Comparison of ENCODE assay signal across 2 cellular contexts in the genomic region with DNA sequence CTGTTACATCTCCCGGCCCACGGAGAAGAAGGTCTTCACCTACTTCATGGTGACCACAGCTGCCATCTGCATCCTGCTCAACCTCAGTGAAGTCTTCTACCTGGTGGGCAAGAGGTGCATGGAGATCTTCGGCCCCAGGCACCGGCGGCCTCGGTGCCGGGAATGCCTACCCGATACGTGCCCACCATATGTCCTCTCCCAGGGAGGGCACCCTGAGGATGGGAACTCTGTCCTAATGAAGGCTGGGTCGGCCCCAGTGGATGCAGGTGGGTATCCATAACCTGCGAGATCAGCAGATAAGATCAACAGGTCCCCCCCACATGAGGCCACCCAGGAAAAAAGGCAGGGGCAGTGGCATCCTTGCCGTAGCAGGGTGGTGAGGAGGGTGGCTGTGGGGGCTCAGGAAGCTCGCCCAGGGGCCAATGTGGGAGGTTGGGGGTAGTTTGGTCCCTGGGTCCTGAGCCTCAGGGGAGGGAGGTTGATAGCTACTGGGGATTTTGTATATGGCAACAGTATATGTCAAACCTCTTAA.
TF ChIP-seq lines count a peak whose summit lies in the region.

No MANE protein-coding gene starts in this region.

TF ChIP-seq in HCT116, 20 proteins besides CTCF, POLR2A, EP300 and RAD21:
- TF ChIP-seq FOSL1 (IDR thresholded peaks at IDR 0.05; ENCODE audit: low read depth) (no peak), SRF (IDR thresholded peaks at IDR 0.05; ENCODE audit: low read depth) (no peak), CBX3 (IDR thresholded peaks at IDR 0.05; ENCODE audit: low read depth) (no peak), SP1 (IDR thresholded peaks at IDR 0.05; ENCODE audit: low read depth) (no peak), ELF1 (IDR thresholded peaks at IDR 0.05; ENCODE audit: borderline replicate concordance, low read depth) (no peak), EZH2phosphoT487 (IDR thresholded peaks at IDR 0.05; ENCODE audit: borderline replicate concordance) (no peak)
- TF ChIP-seq, protein P1, sequence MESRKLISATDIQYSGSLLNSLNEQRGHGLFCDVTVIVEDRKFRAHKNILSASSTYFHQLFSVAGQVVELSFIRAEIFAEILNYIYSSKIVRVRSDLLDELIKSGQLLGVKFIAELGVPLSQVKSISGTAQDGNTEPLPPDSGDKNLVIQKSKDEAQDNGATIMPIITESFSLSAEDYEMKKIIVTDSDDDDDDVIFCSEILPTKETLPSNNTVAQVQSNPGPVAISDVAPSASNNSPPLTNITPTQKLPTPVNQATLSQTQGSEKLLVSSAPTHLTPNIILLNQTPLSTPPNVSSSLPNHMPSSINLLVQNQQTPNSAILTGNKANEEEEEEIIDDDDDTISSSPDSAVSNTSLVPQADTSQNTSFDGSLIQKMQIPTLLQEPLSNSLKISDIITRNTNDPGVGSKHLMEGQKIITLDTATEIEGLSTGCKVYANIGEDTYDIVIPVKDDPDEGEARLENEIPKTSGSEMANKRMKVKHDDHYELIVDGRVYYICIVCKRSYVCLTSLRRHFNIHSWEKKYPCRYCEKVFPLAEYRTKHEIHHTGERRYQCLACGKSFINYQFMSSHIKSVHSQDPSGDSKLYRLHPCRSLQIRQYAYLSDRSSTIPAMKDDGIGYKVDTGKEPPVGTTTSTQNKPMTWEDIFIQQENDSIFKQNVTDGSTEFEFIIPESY (IDR thresholded peaks at IDR 0.05; ENCODE audit: extremely low read depth, insufficient replicate concordance, low read length): no peak

TF ChIP-seq in H1, 55 proteins besides CTCF, POLR2A, EP300 and RAD21:
- TF ChIP-seq FOSL1 (IDR thresholded peaks at IDR 0.05; ENCODE audit: insufficient read depth, low read depth, low read length) (no peak), YY1 (IDR thresholded peaks at IDR 0.05; ENCODE audit: low read depth, low read length) (no peak), CBX5 (IDR thresholded peaks at IDR 0.05; ENCODE audit: low read depth, low read length) (no peak), SP2 (IDR thresholded peaks at IDR 0.05; ENCODE audit: low read length) (no peak), GTF2F1 (IDR thresholded peaks at IDR 0.05; ENCODE audit: borderline replicate concordance, low read depth, low read length) (no peak), KDM5A (IDR thresholded peaks at IDR 0.05; ENCODE audit: low read length) (no peak), JUND (IDR thresholded peaks at IDR 0.05; ENCODE audit: low read length) (no peak), SP4 (IDR thresholded peaks at IDR 0.05; ENCODE audit: low read length) (no peak), SIRT6 (IDR thresholded peaks at IDR 0.05; ENCODE audit: low read length) (no peak), ASH2L (IDR thresholded peaks at IDR 0.05; ENCODE audit: low read length) (no peak), POLR2AphosphoS5 (IDR thresholded peaks at IDR 0.05; ENCODE audit: low read depth, low read length) (no peak), SIN3A (conservative IDR thresholded peaks at IDR 0.05 in 1 of 2, IDR thresholded peaks at IDR 0.05 in 1 of 2; ENCODE audit: low read depth in 1 of 2, low read length in 2 of 2) (no peak), BRCA1 (IDR thresholded peaks at IDR 0.05; ENCODE audit: low read depth, low read length) (no peak), SUZ12 (IDR thresholded peaks at IDR 0.05; ENCODE audit: low read length) (no peak), RXRA (IDR thresholded peaks at IDR 0.05; ENCODE audit: insufficient read depth, low read depth, low read length) (no peak), SIX5 (IDR thresholded peaks at IDR 0.05; ENCODE audit: low read depth, low read length) (no peak), HDAC6 (IDR thresholded peaks at IDR 0.05; ENCODE audit: low read depth, low read length) (no peak), ZNF274 (IDR thresholded peaks at IDR 0.05; ENCODE audit: borderline replicate concordance, extremely low read depth, low read length) (no peak)
- TF ChIP-seq, protein P2, sequence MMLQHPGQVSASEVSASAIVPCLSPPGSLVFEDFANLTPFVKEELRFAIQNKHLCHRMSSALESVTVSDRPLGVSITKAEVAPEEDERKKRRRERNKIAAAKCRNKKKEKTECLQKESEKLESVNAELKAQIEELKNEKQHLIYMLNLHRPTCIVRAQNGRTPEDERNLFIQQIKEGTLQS (IDR thresholded peaks at IDR 0.05; ENCODE audit: insufficient read depth, low read depth, low read length): no peak
